In genomic region chr19:10290876-10291553, GRCh38 we compare ENCODE assay signal across 8 cellular contexts. TPM values are rescaled to one million over a fixed set of nuclear protein-coding genes. Genes with fewer than 3 reads are reported as not detected.
DNase-seq lines count a peak whose midpoint lies in the region; ATAC-seq and TF ChIP-seq lines count a peak whose summit lies in the region.

No MANE protein-coding gene starts in this region.

- no peak for DNase-seq in AG04449 (ENCODE audit: low read depth, low spot score)
- peak; percentile 73 for DNase-seq in GM20000 (ENCODE audit: low spot score)
- peak; percentile 70 for DNase-seq in SK-N-SH
- peak; percentile 79 to 81 for DNase-seq in T47D (ENCODE audit: low read depth in 1 of 2, low spot score in 1 of 2)
- DNase-seq in kidney tubule cell (ENCODE audit: low spot score): peak; percentile 34
- peak; percentile 42 to 56 for DNase-seq in stimulated activated CD8-positive, alpha-beta memory T cell treated with anti-CD3 and anti-CD28 coated beads, Interleukin-2, amount 100 ng/mL, for 48 hours (ENCODE audit: low read depth in 2 of 2)
- DNase-seq in dermis blood vessel endothelial cell: no peak

- no peak for TF ChIP-seq RAD21 in SK-N-SH (IDR thresholded peaks at IDR 0.05; ENCODE audit: low read length)

- peak overlapping the region; percentile 60 for H3K4me3 ChIP-seq in AG04449 (ENCODE audit: low read depth, low read length)
- peak overlapping the region; percentile 45 to 77 for H3K4me3 ChIP-seq in SK-N-SH (ENCODE audit: low read depth in 2 of 2, low read length in 1 of 2)

- H3K4me2 ChIP-seq in SK-N-SH: peak overlapping the region; percentile 98

- no peaks in the 10 kb centered on the region; the same call in 1 of the 2 replicates for H3K27me3 ChIP-seq in SK-N-SH (ENCODE audit: insufficient read depth)

- CTCF ChIA-PET in AG04449 (lab: Yijun Ruan, JAX) (interaction anchor here (0.7 to 1.7 kb wide), 6 partner anchors 14 to 41 kb away, joined by 3 to 9 read pairs (median 4); no protein-coding TSS in a partner anchor), SK-N-SH (lab: Yijun Ruan, JAX) (interaction anchor here (0.6 to 7.4 kb wide), 13 partner anchors 11 to 152 kb away, joined by 3 to 65 read pairs (median 4); partner anchors contain the start of genes CDC37 and ICAM1)

- no peaks in the 10 kb centered on the region for H3K9me2 ChIP-seq in SK-N-SH

- H4K20me1 ChIP-seq in SK-N-SH (ENCODE audit: insufficient read depth): no peaks in the 10 kb centered on the region

- H2AFZ ChIP-seq in SK-N-SH (ENCODE audit: low read depth): peak overlapping the region; percentile 61

- H3K27ac ChIP-seq in SK-N-SH (ENCODE audit: low read depth in 2 of 2, low read length in 1 of 2): no peak overlapping the region

- TF ChIP-seq EP300 in SK-N-SH (IDR thresholded peaks at IDR 0.05; ENCODE audit: borderline replicate concordance in 1 of 2, low read depth in 1 of 2, low read length in 1 of 2): no peak

- no peaks in the 10 kb centered on the region for H3K79me2 ChIP-seq in SK-N-SH (ENCODE audit: insufficient read depth)

- no peak for TF ChIP-seq CTCF in AG04449 (IDR thresholded peaks at IDR 0.05; ENCODE audit: insufficient read depth, low read length, missing control alignments)
- TF ChIP-seq CTCF in GM20000 (IDR thresholded peaks at IDR 0.05; ENCODE audit: extremely low read depth, missing control alignments): no peak
- no peak for TF ChIP-seq CTCF in SK-N-SH (IDR thresholded peaks at IDR 0.05)

- WGBS in SK-N-SH (ENCODE audit: low lambda C conversion rate): 3% methylated on average over 19 of the region's 57 CpGs

- H3K9ac ChIP-seq in SK-N-SH: peak overlapping the region; percentile 39; the same call in 1 of the 2 replicates

- peaks cover 0 to 39% of the 10 kb centered on the region in 2 experiments; a peak in 1 of 4 replicates for H3K4me1 ChIP-seq in SK-N-SH (ENCODE audit: control insufficient read depth in 1 of 2, insufficient read depth in 2 of 2, low read depth in 1 of 2, low read length in 1 of 2)

- H3K9me3 ChIP-seq in SK-N-SH: no peaks in the 10 kb centered on the region

- peaks cover 6% of the 10 kb centered on the region for H3F3A ChIP-seq in SK-N-SH (replicated peaks; ENCODE audit: insufficient read depth)

- no peaks in the 10 kb centered on the region for H3K36me3 ChIP-seq in SK-N-SH (replicated peaks in 1 of 2; ENCODE audit: control insufficient read depth in 1 of 2, insufficient read depth in 2 of 2, low read length in 1 of 2)

- POLR2A ChIA-PET in AG04449 (lab: Yijun Ruan, JAX): interaction anchor here (0.5 to 2.1 kb wide), 8 partner anchors 14 to 197 kb away, joined by 3 to 10 read pairs (median 4); partner anchors contain the start of genes CDC37, RAVER1 and TYK2
- POLR2A ChIA-PET in SK-N-SH (lab: Yijun Ruan, JAX): interaction anchor here (0.6 to 1.1 kb wide), 2 partner anchors 8 to 19 kb away, joined by 3 read pairs; no protein-coding TSS in a partner anchor

- ATAC-seq in GM18502 (IDR thresholded peaks at IDR 0.05; ENCODE audit: poor library complexity, unreplicated experiment): no peak

- in situ Hi-C loops in T47D (cut with HindIII; ENCODE audit: low pct_unique_long_range_greater_than_20kb, low sequenced_read_pairs): no loop called here

TF ChIP-seq in SK-N-SH, 30 proteins besides CTCF, POLR2A, EP300 and RAD21:
- no peak for TF ChIP-seq NFIC (IDR thresholded peaks at IDR 0.05; ENCODE audit: borderline replicate concordance)
- no peak for TF ChIP-seq MXI1 (IDR thresholded peaks at IDR 0.05; ENCODE audit: low read depth, low read length)
- TF ChIP-seq JUND (IDR thresholded peaks at IDR 0.05): no peak
- peak; percentile 36; the same call in 1 of the 2 replicates for TF ChIP-seq SIN3A (IDR thresholded peaks at IDR 0.05; ENCODE audit: borderline replicate concordance, low read depth, low read length)

RNA-seq across cellular contexts. Expression of gene ICAM5, which starts 1.3 kb away (rescaled TPM):
- 4.9 and 5.2 TPM in 2 replicates for polyA plus RNA-seq in SK-N-SH (2012; rRNA removed)
- polyA plus RNA-seq in SK-N-SH (2012; cell fraction: cytosol; rRNA removed): 0.95 and 2.6 TPM in 2 replicates
- polyA plus RNA-seq in SK-N-SH (2012; cell fraction: nucleus; rRNA removed): 24.1 and 29.7 TPM in 2 replicates
- 0.09 and 0.17 TPM in 2 replicates for total RNA-seq in dermis blood vessel endothelial cell

RNA-seq across cellular contexts. Expression of gene ICAM4, which starts 4.3 kb away (rescaled TPM):
- polyA plus RNA-seq in SK-N-SH (2012; rRNA removed): 0.05 TPM in 2 replicates
- polyA plus RNA-seq in SK-N-SH (2012; cell fraction: cytosol; rRNA removed): 0.03 and 0.05 TPM in 2 replicates
- polyA plus RNA-seq in SK-N-SH (2012; cell fraction: nucleus; rRNA removed): 0.11 and 0.20 TPM in 2 replicates
- 0.79 and 0.85 TPM in 2 replicates for total RNA-seq in dermis blood vessel endothelial cell

RNA-seq across cellular contexts. Expression of gene ZGLP1, which starts 18.6 kb away (rescaled TPM):
- polyA plus RNA-seq in SK-N-SH (2012; rRNA removed): 1.8 and 2.1 TPM in 2 replicates
- polyA plus RNA-seq in SK-N-SH (2012; cell fraction: cytosol; rRNA removed): 0.59 and 0.92 TPM in 2 replicates
- polyA plus RNA-seq in SK-N-SH (2012; cell fraction: nucleus; rRNA removed): 15.4 and 19.0 TPM in 2 replicates
- total RNA-seq in dermis blood vessel endothelial cell: 0.47 and 1.4 TPM in 2 replicates

RNA-seq across cellular contexts. Expression of gene ICAM1, which starts 20.1 kb away (rescaled TPM):
- polyA plus RNA-seq in SK-N-SH (2012; rRNA removed): 14.5 and 14.8 TPM in 2 replicates
- polyA plus RNA-seq in SK-N-SH (2012; cell fraction: cytosol; rRNA removed): 7.0 and 9.5 TPM in 2 replicates
- polyA plus RNA-seq in SK-N-SH (2012; cell fraction: nucleus; rRNA removed): 27.0 and 35.4 TPM in 2 replicates
- 21.3 and 59.7 TPM in 2 replicates for total RNA-seq in dermis blood vessel endothelial cell

RNA-seq across cellular contexts. Expression of gene FDX2, which starts 24.8 kb away (rescaled TPM):
- polyA plus RNA-seq in SK-N-SH (2012; rRNA removed): 45.8 TPM in 2 replicates
- polyA plus RNA-seq in SK-N-SH (2012; cell fraction: cytosol; rRNA removed): 24.1 and 32.4 TPM in 2 replicates
- polyA plus RNA-seq in SK-N-SH (2012; cell fraction: nucleus; rRNA removed): 44.3 and 76.3 TPM in 2 replicates
- total RNA-seq in dermis blood vessel endothelial cell: 18.7 and 25.4 TPM in 2 replicates

Comparison
In these comparisons a context has a peak if more than half of its experiments do, and no peak if none do; other contexts are left out.
1. DNase-seq: peak in GM20000 (single experiment), SK-N-SH (single experiment), T47D (2 of 2), kidney tubule cell (single experiment) and stimulated activated CD8-positive, alpha-beta memory T cell treated with anti-CD3 and anti-CD28 coated beads, Interleukin-2, amount 100 ng/mL, for 48 hours (2 of 2); none in AG04449 (single experiment) and dermis blood vessel endothelial cell (single experiment).